26 cellular contexts compared by ENCODE assay signal in the genomic region with DNA sequence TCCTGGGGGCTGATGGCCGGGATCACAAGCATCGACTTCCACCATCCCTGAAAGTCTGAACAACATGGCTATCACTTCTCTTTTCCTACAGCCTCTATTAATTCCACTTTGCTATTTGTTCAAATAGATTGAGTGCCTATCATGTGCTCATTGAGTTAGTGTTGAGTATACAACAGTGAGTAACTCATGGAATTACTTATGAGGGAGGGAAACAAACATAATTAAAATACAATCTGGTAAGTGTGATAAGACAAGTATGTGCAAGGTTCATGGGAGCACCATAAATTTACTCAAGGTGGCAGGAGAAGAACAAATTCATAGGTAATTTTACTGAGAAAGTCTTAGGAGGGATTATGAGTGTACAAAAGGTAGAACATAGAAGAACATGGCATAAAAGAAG.
"Had no signal": no experiment of that assay in that cellular context is flagged by ENCODE, and none has a peak within 500 bp of the region (broad histone marks: within the 10 kb centered on the region; RNA-seq: fewer than 3 reads in every experiment).

No MANE protein-coding gene starts in this region.

- H3K36me3 Mint-ChIP-seq: activated CD8-positive, alpha-beta memory T cell treated with anti-CD3 and anti-CD28 coated beads, Interleukin-2, amount 10 ng/mL, durations not matched to agents 7 days and 5 days; activated naive CD4-positive, alpha-beta T cell treated with anti-CD3 and anti-CD28 coated beads, Interleukin-2, amount 50 U/mL, for 72 hours had no signal

- H3K27ac Mint-ChIP-seq: activated CD8-positive, alpha-beta memory T cell treated with anti-CD3 and anti-CD28 coated beads, Interleukin-2, amount 10 ng/mL, durations not matched to agents 7 days and 5 days; activated naive CD4-positive, alpha-beta T cell treated with anti-CD3 and anti-CD28 coated beads, Interleukin-2, amount 50 U/mL, for 72 hours; activated naive CD8-positive, alpha-beta T cell treated with anti-CD3 and anti-CD28 coated beads, Interleukin-2, amount 50 U/mL, for 24 hours; T-helper 1 cell treated with Interleukin-12 subunit alpha and Interleukin-12 subunit beta and Interleukin-4 antibody, amounts not matched to agents 30 μg/mL and 1 μg/mL, for 36 hours had no signal

- H3K4me3 ChIP-seq: Peyer's patch, SJSA1 had no signal

- H3K9me3 ChIP-seq: Peyer's patch, SJSA1 had no signal

- H3K4me3 Mint-ChIP-seq: activated CD8-positive, alpha-beta memory T cell treated with anti-CD3 and anti-CD28 coated beads, Interleukin-2, amount 10 ng/mL, durations not matched to agents 7 days and 5 days; activated naive CD8-positive, alpha-beta T cell treated with anti-CD3 and anti-CD28 coated beads, Interleukin-2, amount 50 U/mL, for 24 hours; activated T-cell treated with anti-CD3 and anti-CD28 coated beads, Interleukin-2, amount 50 U/mL, for 4 hours; T-helper 1 cell treated with Interleukin-12 subunit alpha and Interleukin-12 subunit beta and Interleukin-4 antibody, amounts not matched to agents 30 μg/mL and 1 μg/mL, for 36 hours had no signal

- ATAC-seq: activated CD4-positive, CD25-positive, alpha-beta regulatory T cell treated with anti-CD3 and anti-CD28 coated beads, Interleukin-2, amount 50 U/mL, for 24 hours; activated CD8-positive, alpha-beta memory T cell treated with anti-CD3 and anti-CD28 coated beads, Interleukin-2, amount 10 ng/mL, durations not matched to agents 7 days and 5 days; activated naive CD4-positive, alpha-beta T cell treated with anti-CD3 and anti-CD28 coated beads, Interleukin-2, amount 50 U/mL, for 72 hours; activated naive CD8-positive, alpha-beta T cell treated with anti-CD3 and anti-CD28 coated beads, Interleukin-2, amount 50 U/mL, for 24 hours; activated T-cell treated with anti-CD3 and anti-CD28 coated beads, Interleukin-2, amount 50 U/mL, for 4 hours had no signal

- H3K4me1 Mint-ChIP-seq: activated CD8-positive, alpha-beta memory T cell treated with anti-CD3 and anti-CD28 coated beads, Interleukin-2, amount 10 ng/mL, durations not matched to agents 7 days and 5 days; activated naive CD8-positive, alpha-beta T cell treated with anti-CD3 and anti-CD28 coated beads, Interleukin-2, amount 50 U/mL, for 24 hours had no signal

- H3K9me3 Mint-ChIP-seq: activated naive CD4-positive, alpha-beta T cell treated with anti-CD3 and anti-CD28 coated beads, Interleukin-2, amount 50 U/mL, for 72 hours; activated naive CD8-positive, alpha-beta T cell treated with anti-CD3 and anti-CD28 coated beads, Interleukin-2, amount 50 U/mL, for 24 hours; activated T-cell treated with anti-CD3 and anti-CD28 coated beads, Interleukin-2, amount 50 U/mL, for 4 hours; T-helper 1 cell treated with Interleukin-12 subunit alpha and Interleukin-12 subunit beta and Interleukin-4 antibody, amounts not matched to agents 30 μg/mL and 1 μg/mL, for 36 hours had no signal

- H3K27me3 ChIP-seq: Peyer's patch, SJSA1 had no signal

- H3K4me1 ChIP-seq: SJSA1 had no signal

- DNase-seq: activated CD4-positive, alpha-beta T cell treated with anti-CD3 and anti-CD28 coated beads for 48 hours; activated CD4-positive, alpha-beta T cell treated with anti-CD3 and anti-CD28 coated beads, Interleukin-2, amount 50 U/mL, for 4 hours; activated CD8-positive, alpha-beta memory T cell treated with anti-CD3 and anti-CD28 coated beads, Interleukin-2, amount 10 ng/mL, durations not matched to agents 7 days and 5 days; activated effector memory CD4-positive, alpha-beta T cell treated with anti-CD3 and anti-CD28 coated beads, Interleukin-2, amount 50 U/mL, for 16 hours; activated naive CD4-positive, alpha-beta T cell treated with Interleukin-2 at 50 U/mL for 16 hours; activated naive CD8-positive, alpha-beta T cell treated with anti-CD3 and anti-CD28 coated beads, Interleukin-2, amount 50 U/mL, for 24 hours; activated T-cell treated with anti-CD3 and anti-CD28 coated beads, Interleukin-2, amount 50 U/mL, for 4 hours; amygdala; cerebellar nuclear complex; KG1; NCI-H1048; NCI-H146; NCI-H187 treated with DMSO at 0.1 percent for 48 hours; NCI-H2081 treated with DMSO at 0.1 percent for 48 hours; NCI-H2227 treated with DMSO at 0.1 percent for 48 hours; NCI-H446 treated with DMSO at 0.1 percent for 48 hours; NCI-H526 treated with DMSO at 0.1 percent for 48 hours; NCI-H82; NK-92 treated with Interleukin-12 subunit alpha and Interleukin-12 subunit beta, amount 100 ng/mL, for 24 hours; Peyer's patch; Right ventricle myocardium superior had no signal

- H3K27ac ChIP-seq: RWPE1, SJSA1 had no signal

- H3K36me3 ChIP-seq: Peyer's patch, SJSA1 had no signal
